28 cellular contexts compared by ENCODE assay signal in genomic region chr15:58425185-58425584, GRCh38. TPM values are rescaled to one million over a fixed set of nuclear protein-coding genes. Genes with fewer than 3 reads are reported as not detected.
"Had no signal": no experiment of that assay in that cellular context is flagged by ENCODE, and none has a peak within 500 bp of the region (broad histone marks: within the 10 kb centered on the region; RNA-seq: fewer than 3 reads in every experiment).

No MANE protein-coding gene starts in this region.

- H3K4me1 ChIP-seq: adrenal gland, ascending aorta, psoas muscle, spleen, tibial artery had no signal

- H3K9me3 ChIP-seq: adrenal gland, ascending aorta, heart left ventricle, ovary, psoas muscle, right atrium auricular region, spleen, suprapubic skin, tibial artery had no signal

- DNase-seq: activated CD4-positive, alpha-beta T cell treated with anti-CD3 and anti-CD28 coated beads for 48 hours; activated CD4-positive, alpha-beta T cell treated with anti-CD3 and anti-CD28 coated beads, Interleukin-2, amount 50 U/mL, for 48 hours; activated CD4-positive, CD25-positive, alpha-beta regulatory T cell; activated CD8-positive, alpha-beta memory T cell treated with anti-CD3 and anti-CD28 coated beads for 24 hours; activated effector memory CD4-positive, alpha-beta T cell treated with Interleukin-2 at 50 U/mL for 16 hours; activated naive CD4-positive, alpha-beta T cell treated with anti-CD3 and anti-CD28 coated beads for 36 hours; activated naive CD8-positive, alpha-beta T cell treated with anti-CD3 and anti-CD28 coated beads for 36 hours; adrenal gland; brain microvascular endothelial cell; cortex of kidney; effector memory CD8-positive, alpha-beta T cell; heart left ventricle; kidney glomerular epithelial cell; left ventricle myocardium superior; mammary epithelial cell; naive thymus-derived CD4-positive, alpha-beta T cell; ovary; psoas muscle; spleen; stimulated activated naive CD4-positive, alpha-beta T cell; T-helper 1 cell; tibial artery had no signal

- ATAC-seq: effector memory CD8-positive, alpha-beta T cell; heart left ventricle; left ventricle myocardium superior; naive thymus-derived CD4-positive, alpha-beta T cell; psoas muscle had no signal

- H3K36me3 ChIP-seq: adrenal gland, ascending aorta, brain microvascular endothelial cell, heart left ventricle, ovary, right atrium auricular region, spleen, suprapubic skin, tibial artery had no signal

- H3K27ac ChIP-seq: adrenal gland, ascending aorta, brain microvascular endothelial cell, heart left ventricle, ovary, psoas muscle, right atrium auricular region, spleen, suprapubic skin, tibial artery had no signal

- H3K27me3 ChIP-seq: adrenal gland, ascending aorta, brain microvascular endothelial cell, heart left ventricle, ovary, right atrium auricular region, spleen, suprapubic skin, tibial artery had no signal

- H3K4me3 ChIP-seq: adrenal gland, ascending aorta, heart left ventricle, ovary, psoas muscle, right atrium auricular region, spleen, suprapubic skin, tibial artery had no signal

RNA-seq across cellular contexts. Expression of gene LIPC, which starts 6.6 kb away (rescaled TPM):
- total RNA-seq: ascending aorta, chondrocyte, mammary epithelial cell, mesothelial cell of epicardium, psoas muscle had no signal
- polyA plus RNA-seq: mammary epithelial cell, neural cell had no signal
